ENCODE assay signal across 10 cellular contexts in genomic region chr10:95837783-95838182, GRCh38.
A peak's percentile ranks its signal among the peaks of the same experiment; 100 is the strongest.
DNase-seq lines count a peak whose midpoint lies in the region; ATAC-seq and TF ChIP-seq lines count a peak whose summit lies in the region.
"Had no signal": no experiment of that assay in that cellular context is flagged by ENCODE, and none has a peak within 500 bp of the region (broad histone marks: within the 10 kb centered on the region; RNA-seq: fewer than 3 reads in every experiment).

No MANE protein-coding gene starts in this region.

- intact Hi-C loops in OCI-LY7 (cut with micrococcal nuclease; ENCODE audit: unreplicated experiment), result loop anchor here (1.0 kb wide), 1 partner anchor 79 kb away; no protein-coding TSS in a partner anchor
- intact Hi-C loops in naive thymus-derived CD4-positive, alpha-beta T cell (cut with micrococcal nuclease), result no loop called here
- intact Hi-C loops in uterus (cut with DNase I; ENCODE audit: low total_unique reads), result no loop called here

- H3K9me3 Mint-ChIP-seq in naive thymus-derived CD4-positive, alpha-beta T cell, result peaks cover 0 to 7% (median 0%) of the 10 kb centered on the region in 11 donors
- no peaks in the 10 kb centered on the region for H3K9me3 Mint-ChIP-seq in activated T-cell treated with anti-CD3 and anti-CD28 coated beads, Interleukin-2, amount 50 U/mL, for 72 hours

- TF ChIP-seq CTCF in OCI-LY7 (conservative IDR thresholded peaks at IDR 0.05; ENCODE audit: low read length) (no peak), foreskin fibroblast (IDR thresholded peaks at IDR 0.05; ENCODE audit: low read depth, low read length) (no peak), uterus (IDR thresholded peaks at IDR 0.05) (no peak)

- H3K4me2 ChIP-seq in OCI-LY7 (ENCODE audit: low read length), result peak overlapping the region; percentile 57

- ATAC-seq in GM18858 (IDR thresholded peaks at IDR 0.05; ENCODE audit: unreplicated experiment) (peak; percentile 34), HG02623 (IDR thresholded peaks at IDR 0.05; ENCODE audit: unreplicated experiment) (peak; percentile 42)
- peak; percentile 32 for ATAC-seq in naive thymus-derived CD4-positive, alpha-beta T cell
- no peak for ATAC-seq in activated T-cell treated with anti-CD3 and anti-CD28 coated beads, Interleukin-2, amount 50 U/mL, for 72 hours (replicated peaks in 1 of 2)

- TF ChIP-seq POLR2A in uterus (IDR thresholded peaks at IDR 0.05), result no peak

- no peak overlapping the region for H3K4me3 Mint-ChIP-seq in naive thymus-derived CD4-positive, alpha-beta T cell
- no peak overlapping the region for H3K4me3 Mint-ChIP-seq in activated T-cell treated with anti-CD3 and anti-CD28 coated beads, Interleukin-2, amount 50 U/mL, for 72 hours

- CTCF ChIA-PET in OCI-LY7 (lab: Charles Lee; ENCODE audit: unreplicated experiment), result interaction anchor here (0.6 to 3.1 kb wide), 3 partner anchors 104 to 147 kb away, joined by 3 to 43 read pairs (median 4); partner anchors contain the start of gene TCTN3
- CTCF ChIA-PET in naive thymus-derived CD4-positive, alpha-beta T cell (lab: Charles Lee), result interaction anchor here (0.6 to 1.3 kb wide), 2 partner anchors 144 to 933 kb away, joined by 3 to 4 read pairs; partner anchors contain the start of gene TCTN3

- H3K27me3 Mint-ChIP-seq in naive thymus-derived CD4-positive, alpha-beta T cell, result peaks cover 0 to 2% (median 0%) of the 10 kb centered on the region in 5 donors
- no peaks in the 10 kb centered on the region for H3K27me3 Mint-ChIP-seq in activated T-cell treated with anti-CD3 and anti-CD28 coated beads, Interleukin-2, amount 50 U/mL, for 72 hours (ENCODE audit: low read depth)

- H3K4me1 ChIP-seq in OCI-LY7 (ENCODE audit: insufficient read depth, low read length, poor library complexity, severe bottlenecking) (peaks cover 47% of the 10 kb centered on the region), uterus (peaks cover 2 to 5% of the 10 kb centered on the region in 2 donors)
- H3K4me1 ChIP-seq in naive thymus-derived CD4-positive, alpha-beta T cell (ENCODE audit: control insufficient read depth in 2 of 2, insufficient read depth in 2 of 2, low read length in 2 of 2), result peaks cover 0 to 3% of the 10 kb centered on the region in 2 donors

- peak overlapping the region; percentile 87 for H2AFZ ChIP-seq in OCI-LY7 (ENCODE audit: low read length)

- no TSS peak for BruUV-seq in OCI-LY7 (replicated peaks; lab: Mats Ljungman, UMichigan)

- H3K9me2 ChIP-seq in OCI-LY7 (ENCODE audit: insufficient read depth, low read length), result no peaks in the 10 kb centered on the region

- peak overlapping the region; percentile 21 for H3K4me3 ChIP-seq in OCI-LY7 (ENCODE audit: low read depth, low read length, poor library complexity, severe bottlenecking)
- H3K4me3 ChIP-seq in naive thymus-derived CD4-positive, alpha-beta T cell (ENCODE audit: low read length), result no peak overlapping the region
- no peak overlapping the region for H3K4me3 ChIP-seq in foreskin fibroblast (ENCODE audit: low read depth in 1 of 2, low read length in 2 of 2)
- H3K4me3 ChIP-seq in uterus, result no peak overlapping the region

- POLR2A ChIA-PET in OCI-LY7 (lab: Charles Lee), result interaction anchor here (0.6 to 3.6 kb wide), 14 partner anchors 12 to 659 kb away, joined by 3 to 34 read pairs (median 4); partner anchors contain the start of genes ENTPD1 and TCTN3
- POLR2A ChIA-PET in naive thymus-derived CD4-positive, alpha-beta T cell (lab: Charles Lee), result interaction anchor here (0.6 kb wide), 1 partner anchor 80 kb away, joined by 3 read pairs; no protein-coding TSS in a partner anchor

- H3K36me3 ChIP-seq in OCI-LY7 (ENCODE audit: insufficient read depth, low read length), result no peaks in the 10 kb centered on the region; the same call in 1 of the 2 replicates
- H3K36me3 ChIP-seq in naive thymus-derived CD4-positive, alpha-beta T cell (ENCODE audit: control insufficient read depth in 2 of 3, insufficient read depth in 3 of 3, low read length in 3 of 3), result no peaks in the 10 kb centered on the region
- no peaks in the 10 kb centered on the region for H3K36me3 ChIP-seq in uterus

- peaks cover 0 to 18% (median 0%) of the 10 kb centered on the region in 5 donors for H3K36me3 Mint-ChIP-seq in naive thymus-derived CD4-positive, alpha-beta T cell
- H3K36me3 Mint-ChIP-seq in activated T-cell treated with anti-CD3 and anti-CD28 coated beads, Interleukin-2, amount 50 U/mL, for 72 hours (ENCODE audit: insufficient read depth in 2 of 2), result peaks cover 0 to 2% of the 10 kb centered on the region in 2 donors

- H3K27ac ChIP-seq in OCI-LY7 (ENCODE audit: low read depth, low read length, poor library complexity, severe bottlenecking) (peak overlapping the region; percentile 43), uterus (peak overlapping the region in 1 of 2 donors; percentile 20)
- no peak overlapping the region for H3K27ac ChIP-seq in naive thymus-derived CD4-positive, alpha-beta T cell (ENCODE audit: low read depth, low read length)

- H3K79me2 ChIP-seq in OCI-LY7 (ENCODE audit: insufficient read depth, low read depth, low read length), result no peaks in the 10 kb centered on the region

- no peaks in the 10 kb centered on the region for H3K27me3 ChIP-seq in naive thymus-derived CD4-positive, alpha-beta T cell (ENCODE audit: control insufficient read depth in 2 of 2, insufficient read depth in 2 of 2, low read length in 2 of 2)
- H3K27me3 ChIP-seq in uterus, result no peaks in the 10 kb centered on the region

- peak overlapping the region in 1 of 9 donors; percentile 78 for H3K27ac Mint-ChIP-seq in naive thymus-derived CD4-positive, alpha-beta T cell
- no peak overlapping the region for H3K27ac Mint-ChIP-seq in activated T-cell treated with anti-CD3 and anti-CD28 coated beads, Interleukin-2, amount 50 U/mL, for 72 hours

- H3K9me3 ChIP-seq in OCI-LY7 (ENCODE audit: low read length) (peaks cover 4% of the 10 kb centered on the region; the same call in 1 of the 2 replicates), uterus (no peaks in the 10 kb centered on the region)
- H3K9me3 ChIP-seq in naive thymus-derived CD4-positive, alpha-beta T cell (ENCODE audit: control insufficient read depth in 2 of 3, low read length in 3 of 3), result no peaks in the 10 kb centered on the region

- peak; percentile 65 for DNase-seq in OCI-LY7 (ENCODE audit: low spot score)
- DNase-seq in naive thymus-derived CD4-positive, alpha-beta T cell, result no peak
- no peak for DNase-seq in foreskin fibroblast
- DNase-seq in uterus, result no peak
- no peak for DNase-seq in SK-N-DZ (ENCODE audit: low spot score)
- DNase-seq in activated T-cell treated with anti-CD3 and anti-CD28 coated beads, Interleukin-2, amount 50 U/mL, for 72 hours, result no peak
- DNase-seq: dermis blood vessel endothelial cell, NCI-H82 had no signal

- no peaks in the 10 kb centered on the region for H4K20me1 ChIP-seq in OCI-LY7 (ENCODE audit: insufficient read depth, low read length)

- H3K4me1 Mint-ChIP-seq in naive thymus-derived CD4-positive, alpha-beta T cell, result peaks cover 0 to 67% (median 6%) of the 10 kb centered on the region in 7 donors
- H3K4me1 Mint-ChIP-seq in activated T-cell treated with anti-CD3 and anti-CD28 coated beads, Interleukin-2, amount 50 U/mL, for 72 hours (ENCODE audit: low read depth), result peaks cover 81% of the 10 kb centered on the region

Comparison
In these comparisons a context has a peak if more than half of its experiments do, and no peak if none do; other contexts are left out.
1. ATAC-seq: peak in GM18858 (single experiment), HG02623 (single experiment) and naive thymus-derived CD4-positive, alpha-beta T cell (single experiment); none in activated T-cell treated with anti-CD3 and anti-CD28 coated beads, Interleukin-2, amount 50 U/mL, for 72 hours (0 of 2).